In genomic region chr9:124352616-124353015, GRCh38 we compare ENCODE assay signal across 15 cellular contexts.
DNase-seq lines count a peak whose midpoint lies in the region; ATAC-seq and TF ChIP-seq lines count a peak whose summit lies in the region.
"Had no signal": no experiment of that assay in that cellular context is flagged by ENCODE, and none has a peak within 500 bp of the region (broad histone marks: within the 10 kb centered on the region; RNA-seq: fewer than 3 reads in every experiment).

No MANE protein-coding gene starts in this region.

- no peak for TF ChIP-seq CTCF in AG04450 (IDR thresholded peaks at IDR 0.05; ENCODE audit: low read depth, low read length)
- no peak for TF ChIP-seq CTCF in nephron progenitor cell (IDR thresholded peaks at IDR 0.05)
- no peak for TF ChIP-seq CTCF in testis (IDR thresholded peaks at IDR 0.05)

- ATAC-seq in GM18505 (IDR thresholded peaks at IDR 0.05; ENCODE audit: unreplicated experiment) (no peak), GM21737 (IDR thresholded peaks at IDR 0.05; ENCODE audit: unreplicated experiment) (no peak)
- ATAC-seq: foreskin keratinocyte had no signal

- no peak overlapping the region for H3K4me3 ChIP-seq in AG04450 (ENCODE audit: low read depth, low read length)
- H3K4me3 ChIP-seq in testis = no peak overlapping the region

- H3K27me3 ChIP-seq in AG04450 (ENCODE audit: control insufficient read depth, insufficient read depth, low read length) (no peaks in the 10 kb centered on the region), testis (no peaks in the 10 kb centered on the region)
- H3K27me3 ChIP-seq: BE2C, foreskin keratinocyte had no signal

- no peak overlapping the region for H3K4me3 Mint-ChIP-seq in nephron progenitor cell
- H3K4me3 Mint-ChIP-seq: activated T-helper 1 cell treated with anti-CD3 and anti-CD28 coated beads, Interleukin-12 subunit alpha, Interleukin-12 subunit beta, Interleukin-2, Interleukin-4 antibody, amounts not matched to agents 30 ng/mL and 10 ng/mL and 1 ng/mL, durations not matched to agents 14 hours and 24 hours and 36 hours had no signal

- H3K36me3 Mint-ChIP-seq in nephron progenitor cell (ENCODE audit: low read depth) = peaks cover 56% of the 10 kb centered on the region

- H3K9me3 ChIP-seq in AG04450 (ENCODE audit: control insufficient read depth, insufficient read depth, low read length) = no peaks in the 10 kb centered on the region
- H3K9me3 ChIP-seq in testis = no peaks in the 10 kb centered on the region
- H3K9me3 ChIP-seq: BE2C had no signal

- 80 to 81% methylated on average over 8 of the region's 8 CpGs for WGBS in testis, 2 donors

- peaks cover 31% of the 10 kb centered on the region for H3K4me1 Mint-ChIP-seq in nephron progenitor cell

- H3K27ac Mint-ChIP-seq in nephron progenitor cell = peak overlapping the region; percentile 93
- H3K27ac Mint-ChIP-seq: activated T-helper 1 cell treated with anti-CD3 and anti-CD28 coated beads, Interleukin-12 subunit alpha, Interleukin-12 subunit beta, Interleukin-2, Interleukin-4 antibody, amounts not matched to agents 30 ng/mL and 10 ng/mL and 1 ng/mL, durations not matched to agents 14 hours and 24 hours and 36 hours had no signal

- no peaks in the 10 kb centered on the region for H3K9me3 Mint-ChIP-seq in nephron progenitor cell
- H3K9me3 Mint-ChIP-seq: activated T-helper 1 cell treated with anti-CD3 and anti-CD28 coated beads, Interleukin-12 subunit alpha, Interleukin-12 subunit beta, Interleukin-2, Interleukin-4 antibody, amounts not matched to agents 30 ng/mL and 10 ng/mL and 1 ng/mL, durations not matched to agents 14 hours and 24 hours and 36 hours had no signal

- TF ChIP-seq POLR2A in GM18505 (IDR thresholded peaks at IDR 0.05; ENCODE audit: borderline replicate concordance, extremely low read depth, insufficient read depth, insufficient read length) = peak; percentile 23
- TF ChIP-seq POLR2A in testis (IDR thresholded peaks at IDR 0.05) = no peak

- peaks cover 5% of the 10 kb centered on the region for H3K4me1 ChIP-seq in testis
- H3K4me1 ChIP-seq: foreskin keratinocyte had no signal

- POLR2A ChIA-PET in AG04450 (lab: Yijun Ruan, JAX) = interaction anchor here (1.0 kb wide), 1 partner anchor 10 kb away, joined by 3 read pairs; no protein-coding TSS in a partner anchor

- DNase-seq in AG04450 (ENCODE audit: low read depth, low spot score) (no peak), caudate nucleus (lab: John Stamatoyannopoulos, UW) (peak in 3 of 61 donors; percentile 13 to 19 (median 17)), nephron progenitor cell (no peak), T-helper 9 cell (no peak), testis (no peak), inferior parietal cortex (ENCODE audit: extremely low spot score) (no peak)
- DNase-seq: BE2C, DMS153, foreskin keratinocyte, NCI-H187, NCI-H526, T-helper 1 cell had no signal

- intact Hi-C loops in testis (cut with DNase I; ENCODE audit: low total_unique reads) = no loop called here

- H3K27me3 Mint-ChIP-seq in nephron progenitor cell (ENCODE audit: low read depth, poor library complexity) = no peaks in the 10 kb centered on the region

- peak overlapping the region; percentile 31 for H3K27ac ChIP-seq in AG04450 (ENCODE audit: low read depth, low read length)
- H3K27ac ChIP-seq in caudate nucleus (ENCODE audit: low read depth, low read length) = peak overlapping the region; percentile 29
- no peak overlapping the region for H3K27ac ChIP-seq in testis
- H3K27ac ChIP-seq: foreskin keratinocyte had no signal

- CTCF ChIA-PET in AG04450 (lab: Charles Lee) = interaction anchor here (1.0 kb wide), 1 partner anchor 35 kb away, joined by 3 read pairs; no protein-coding TSS in a partner anchor

- no peaks in the 10 kb centered on the region for H3K36me3 ChIP-seq in testis (ENCODE audit: low read depth, missing control alignments)

Comparison
In these comparisons a context has a peak if more than half of its experiments do, and no peak if none do; other contexts are left out.
1. H3K27ac ChIP-seq: peak in AG04450 (single experiment) and caudate nucleus (single experiment); none in testis (0 of 2).